In the genomic region with DNA sequence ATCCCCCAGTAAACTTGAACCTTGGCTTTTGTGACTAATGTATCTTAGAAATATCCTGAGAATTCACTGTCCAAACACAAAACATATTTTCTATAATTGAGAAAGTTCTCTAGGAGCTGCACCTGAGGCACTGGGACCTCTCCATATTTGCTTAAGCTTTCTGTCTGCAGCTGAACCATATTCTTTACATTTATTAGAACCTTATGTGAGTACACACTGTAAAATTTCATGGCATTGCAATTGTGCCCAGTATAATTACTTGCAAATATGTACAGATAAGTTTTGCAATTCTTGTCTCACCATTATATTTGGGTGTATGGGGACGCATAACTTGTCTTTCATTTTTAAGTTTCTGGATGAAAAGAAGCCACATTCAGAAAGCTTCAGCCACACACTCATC, we compare ENCODE assay signal across 15 cellular contexts.
DNase-seq lines count a peak whose midpoint lies in the region; ATAC-seq and TF ChIP-seq lines count a peak whose summit lies in the region.
"Had no signal": no experiment of that assay in that cellular context is flagged by ENCODE, and none has a peak within 500 bp of the region (broad histone marks: within the 10 kb centered on the region; RNA-seq: fewer than 3 reads in every experiment).

No MANE protein-coding gene starts in this region.

- intact Hi-C loops in transverse colon (cut with DNase I; ENCODE audit: low total_unique reads), result no loop called here

- H3K4me3 ChIP-seq in LNCaP clone FGC (ENCODE audit: low read depth, low read length), result no peak overlapping the region
- no peak overlapping the region for H3K4me3 ChIP-seq in SK-N-MC
- H3K4me3 ChIP-seq in transverse colon, result no peak overlapping the region
- H3K4me3 ChIP-seq: HAP-1 had no signal

- peaks cover 5% of the 10 kb centered on the region for H3K9me3 Mint-ChIP-seq in activated T-helper 17 cell treated with anti-CD3 and anti-CD28 coated beads, Interleukin-2, amount 50 U/mL, for 72 hours

- no peak overlapping the region for H3K27ac Mint-ChIP-seq in activated T-helper 17 cell treated with anti-CD3 and anti-CD28 coated beads, Interleukin-2, amount 50 U/mL, for 72 hours
- H3K27ac Mint-ChIP-seq: CD4-positive, alpha-beta memory T cell had no signal

- no peak overlapping the region for H3K9ac ChIP-seq in SK-N-MC (ENCODE audit: insufficient read length)

- peaks cover 0 to 18% (median 4%) of the 10 kb centered on the region in 4 donors for H3K4me1 ChIP-seq in transverse colon

- no peak for TF ChIP-seq POLR2A in transverse colon (IDR thresholded peaks at IDR 0.05)

- WGBS in transverse colon (ENCODE audit: low coverage in 1 of 2), 2 donors, result 17 to 31% methylated on average over 1 of the region's 1 CpG

- H3K36me3 ChIP-seq in SK-N-MC (ENCODE audit: insufficient read depth, low read length), result no peaks in the 10 kb centered on the region
- no peaks in the 10 kb centered on the region for H3K36me3 ChIP-seq in transverse colon
- H3K36me3 ChIP-seq: HAP-1 had no signal

- no peak for TF ChIP-seq CTCF in 22Rv1 (IDR thresholded peaks at IDR 0.05)
- no peak for TF ChIP-seq CTCF in LNCaP clone FGC (IDR thresholded peaks at IDR 0.05; ENCODE audit: control insufficient read depth, extremely low read depth, insufficient read depth)
- no peak for TF ChIP-seq CTCF in transverse colon (IDR thresholded peaks at IDR 0.05)

- no peaks in the 10 kb centered on the region for H3K27me3 Mint-ChIP-seq in activated T-helper 17 cell treated with anti-CD3 and anti-CD28 coated beads, Interleukin-2, amount 50 U/mL, for 72 hours
- H3K27me3 Mint-ChIP-seq: CD4-positive, alpha-beta memory T cell had no signal

- no peaks in the 10 kb centered on the region for H3K36me3 Mint-ChIP-seq in activated T-helper 17 cell treated with anti-CD3 and anti-CD28 coated beads, Interleukin-2, amount 50 U/mL, for 72 hours (ENCODE audit: low read depth)
- H3K36me3 Mint-ChIP-seq: CD4-positive, alpha-beta memory T cell had no signal

- no peaks in the 10 kb centered on the region for H3K27me3 ChIP-seq in transverse colon

- TF ChIP-seq EP300 in transverse colon (IDR thresholded peaks at IDR 0.05; ENCODE audit: low read depth), result no peak

- ATAC-seq in activated T-helper 17 cell treated with anti-CD3 and anti-CD28 coated beads, Interleukin-2, amount 50 U/mL, for 72 hours (replicated peaks), result no peak

- DNase-seq in LNCaP clone FGC (ENCODE audit: low read depth), result peak; percentile 75
- peak; percentile 95 for DNase-seq in NCI-H526 treated with DMSO at 0.1 percent for 48 hours (lab: John Stamatoyannopoulos, UW)
- DNase-seq in SK-N-MC (ENCODE audit: low read depth, low spot score), result no peak
- no peak for DNase-seq in OCI-M2 (lab: John Stamatoyannopoulos, UW; ENCODE audit: unreplicated experiment)
- DNase-seq in transverse colon, result no peak
- DNase-seq in NCI-H2196 treated with DMSO at 0.1 percent for 48 hours (lab: John Stamatoyannopoulos, UW; ENCODE audit: unreplicated experiment), result no peak
- DNase-seq: C1 segment of cervical spinal cord; CD4-positive, alpha-beta memory T cell; COR-L47; DMS153; DND-41; GOT3 had no signal

- H3K4me3 Mint-ChIP-seq in activated T-helper 17 cell treated with anti-CD3 and anti-CD28 coated beads, Interleukin-2, amount 50 U/mL, for 72 hours, result no peak overlapping the region
- H3K4me3 Mint-ChIP-seq: CD4-positive, alpha-beta memory T cell had no signal

- H3K9me3 ChIP-seq in SK-N-MC (ENCODE audit: low read depth, low read length) (no peaks in the 10 kb centered on the region), transverse colon (no peaks in the 10 kb centered on the region)
- H3K9me3 ChIP-seq: HAP-1 had no signal

- no peaks in the 10 kb centered on the region for H3K4me1 Mint-ChIP-seq in activated T-helper 17 cell treated with anti-CD3 and anti-CD28 coated beads, Interleukin-2, amount 50 U/mL, for 72 hours
- H3K4me1 Mint-ChIP-seq: CD4-positive, alpha-beta memory T cell had no signal

- peak overlapping the region; percentile 90 for H3K27ac ChIP-seq in 22Rv1
- H3K27ac ChIP-seq in SK-N-MC, result peak overlapping the region; percentile 60
- no peak overlapping the region for H3K27ac ChIP-seq in transverse colon

- in situ Hi-C loops in transverse colon (cut with MboI; ENCODE audit: low pct_ligation_motif_present in 1 of 4, low pct_unique_long_range_greater_than_20kb in 1 of 4, low sequenced_read_pairs in 3 of 4), result no loop called here

Comparison
In these comparisons a context has a peak if more than half of its experiments do, and no peak if none do; other contexts are left out.
1. H3K27ac ChIP-seq: peak in 22Rv1 (single experiment) and SK-N-MC (single experiment); none in transverse colon (0 of 4).
2. DNase-seq: peak in LNCaP clone FGC (single experiment) and NCI-H526 treated with DMSO at 0.1 percent for 48 hours (single experiment); none in SK-N-MC (single experiment), OCI-M2 (single experiment), transverse colon (single experiment) and NCI-H2196 treated with DMSO at 0.1 percent for 48 hours (single experiment).